Comparison of ENCODE assay signal across 1 cellular context in genomic region chr17:74361613-74362391, GRCh38.
TF ChIP-seq lines count a peak whose summit lies in the region.

Gene BTBD17, minus strand, starts transcription at chr17:74361868. Its CDS starts 49 bp downstream, at chr17:74361819.

TF ChIP-seq in K562, 482 proteins besides CTCF, POLR2A, EP300 and RAD21 (continued from another document):
- TF ChIP-seq HMGXB4 (CRISPR knock-in tag; IDR thresholded peaks at IDR 0.05) (no peak), CEBPG (CRISPR knock-in tag; IDR thresholded peaks at IDR 0.05) (no peak), CEBPG (tag; conservative IDR thresholded peaks at IDR 0.05 in 1 of 2, IDR thresholded peaks at IDR 0.05 in 1 of 2) (no peak), ZBTB2 (IDR thresholded peaks at IDR 0.05) (no peak), BRD9 (IDR thresholded peaks at IDR 0.05; ENCODE audit: low read depth, partially characterized antibody) (no peak), CHD4 (IDR thresholded peaks at IDR 0.05; ENCODE audit: insufficient read depth, insufficient replicate concordance, low read depth, low read length, poor library complexity, severe bottlenecking) (no peak), THRB (CRISPR knock-in tag; conservative IDR thresholded peaks at IDR 0.05) (no peak), C11orf30 (IDR thresholded peaks at IDR 0.05; ENCODE audit: low read depth) (no peak), GABPA (tag; conservative IDR thresholded peaks at IDR 0.05; ENCODE audit: low read depth) (no peak), NCOA4 (IDR thresholded peaks at IDR 0.05; ENCODE audit: partially characterized antibody) (no peak), TBL1XR1 (IDR thresholded peaks at IDR 0.05; ENCODE audit: low read length in 2 of 2) (no peak), CTCFL (IDR thresholded peaks at IDR 0.05; ENCODE audit: borderline replicate concordance, insufficient read depth, low read depth, low read length, poor library complexity, severe bottlenecking) (no peak), RB1 (IDR thresholded peaks at IDR 0.05; ENCODE audit: low read depth) (peak; percentile 62; the same call in 1 of the 2 replicates), KAT8 (IDR thresholded peaks at IDR 0.05; ENCODE audit: low read depth) (no peak), E2F4 (CRISPR knock-in tag; IDR thresholded peaks at IDR 0.05; ENCODE audit: low read depth) (no peak), STAG1 (CRISPR knock-in tag; IDR thresholded peaks at IDR 0.05; ENCODE audit: borderline replicate concordance) (peak; percentile 89), POLR2H (tag; IDR thresholded peaks at IDR 0.05; ENCODE audit: low read depth) (no peak), SUPT5H (IDR thresholded peaks at IDR 0.05) (no peak), RBBP5 (IDR thresholded peaks at IDR 0.05; ENCODE audit: borderline replicate concordance, insufficient read depth, low read length, poor library complexity, severe bottlenecking) (no peak), POLR2B (IDR thresholded peaks at IDR 0.05; ENCODE audit: low read depth, partially characterized antibody) (no peak), STAT5A (IDR thresholded peaks at IDR 0.05; ENCODE audit: borderline replicate concordance, low read length) (no peak), CTBP1 (IDR thresholded peaks at IDR 0.05; ENCODE audit: borderline replicate concordance) (peak; percentile 45; the same call in 1 of the 2 replicates), ZNF561 (CRISPR knock-in tag; conservative IDR thresholded peaks at IDR 0.05) (no peak), ESRRB (CRISPR knock-in tag; IDR thresholded peaks at IDR 0.05; ENCODE audit: borderline replicate concordance) (no peak), ELF4 (CRISPR knock-in tag; IDR thresholded peaks at IDR 0.05) (no peak), ZNF277 (CRISPR knock-in tag; IDR thresholded peaks at IDR 0.05; ENCODE audit: borderline replicate concordance) (no peak), SMC3 (conservative IDR thresholded peaks at IDR 0.05; ENCODE audit: insufficient read depth, low read depth, low read length) (peak; percentile 86), RHOXF2B (CRISPR knock-in tag; conservative IDR thresholded peaks at IDR 0.05) (no peak), NFIC (IDR thresholded peaks at IDR 0.05) (peak; percentile 58), MECOM (CRISPR knock-in tag; IDR thresholded peaks at IDR 0.05) (no peak), HDAC1 (IDR thresholded peaks at IDR 0.05) (no peak), ZNF778 (CRISPR knock-in tag; IDR thresholded peaks at IDR 0.05) (no peak), RBM17 (IDR thresholded peaks at IDR 0.05; ENCODE audit: borderline replicate concordance, low read depth, low read length) (no peak), DDX20 (tag; IDR thresholded peaks at IDR 0.05; ENCODE audit: low read depth) (no peak), E2F5 (CRISPR knock-in tag; IDR thresholded peaks at IDR 0.05) (no peak), TARDBP (IDR thresholded peaks at IDR 0.05) (no peak), E4F1 (CRISPR knock-in tag; IDR thresholded peaks at IDR 0.05; ENCODE audit: borderline replicate concordance) (no peak), SIRT6 (IDR thresholded peaks at IDR 0.05; ENCODE audit: low read depth, low read length) (no peak), ZNF445 (CRISPR knock-in tag; IDR thresholded peaks at IDR 0.05; ENCODE audit: low read depth) (no peak), SOX6 (IDR thresholded peaks at IDR 0.05) (no peak), MCM5 (IDR thresholded peaks at IDR 0.05; ENCODE audit: low read depth) (no peak), TAF7 (tag; IDR thresholded peaks at IDR 0.05) (no peak), MNT (conservative IDR thresholded peaks at IDR 0.05) (no peak), SIN3A (IDR thresholded peaks at IDR 0.05; ENCODE audit: borderline replicate concordance in 2 of 2, control insufficient read depth in 1 of 2, low read depth in 2 of 2, low read length in 2 of 2) (no peak), GABPB1 (CRISPR knock-in tag; IDR thresholded peaks at IDR 0.05) (no peak; the same call in 1 of the 2 replicates)
- TF ChIP-seq, protein P1, sequence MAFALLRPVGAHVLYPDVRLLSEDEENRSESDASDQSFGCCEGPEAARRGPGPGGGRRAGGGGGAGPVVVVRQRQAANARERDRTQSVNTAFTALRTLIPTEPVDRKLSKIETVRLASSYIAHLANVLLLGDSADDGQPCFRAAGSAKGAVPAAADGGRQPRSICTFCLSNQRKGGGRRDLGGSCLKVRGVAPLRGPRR (CRISPR knock-in tag; IDR thresholded peaks at IDR 0.05), result no peak
- TF ChIP-seq, protein P2, sequence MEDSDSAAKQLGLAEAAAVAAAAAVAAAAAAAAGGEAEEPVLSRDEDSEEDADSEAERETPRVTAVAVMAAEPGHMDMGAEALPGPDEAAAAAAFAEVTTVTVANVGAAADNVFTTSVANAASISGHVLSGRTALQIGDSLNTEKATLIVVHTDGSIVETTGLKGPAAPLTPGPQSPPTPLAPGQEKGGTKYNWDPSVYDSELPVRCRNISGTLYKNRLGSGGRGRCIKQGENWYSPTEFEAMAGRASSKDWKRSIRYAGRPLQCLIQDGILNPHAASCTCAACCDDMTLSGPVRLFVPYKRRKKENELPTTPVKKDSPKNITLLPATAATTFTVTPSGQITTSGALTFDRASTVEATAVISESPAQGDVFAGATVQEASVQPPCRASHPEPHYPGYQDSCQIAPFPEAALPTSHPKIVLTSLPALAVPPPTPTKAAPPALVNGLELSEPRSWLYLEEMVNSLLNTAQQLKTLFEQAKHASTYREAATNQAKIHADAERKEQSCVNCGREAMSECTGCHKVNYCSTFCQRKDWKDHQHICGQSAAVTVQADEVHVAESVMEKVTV (CRISPR knock-in tag; IDR thresholded peaks at IDR 0.05), result peak; percentile 77
